8 cellular contexts compared by ENCODE assay signal in the genomic region with DNA sequence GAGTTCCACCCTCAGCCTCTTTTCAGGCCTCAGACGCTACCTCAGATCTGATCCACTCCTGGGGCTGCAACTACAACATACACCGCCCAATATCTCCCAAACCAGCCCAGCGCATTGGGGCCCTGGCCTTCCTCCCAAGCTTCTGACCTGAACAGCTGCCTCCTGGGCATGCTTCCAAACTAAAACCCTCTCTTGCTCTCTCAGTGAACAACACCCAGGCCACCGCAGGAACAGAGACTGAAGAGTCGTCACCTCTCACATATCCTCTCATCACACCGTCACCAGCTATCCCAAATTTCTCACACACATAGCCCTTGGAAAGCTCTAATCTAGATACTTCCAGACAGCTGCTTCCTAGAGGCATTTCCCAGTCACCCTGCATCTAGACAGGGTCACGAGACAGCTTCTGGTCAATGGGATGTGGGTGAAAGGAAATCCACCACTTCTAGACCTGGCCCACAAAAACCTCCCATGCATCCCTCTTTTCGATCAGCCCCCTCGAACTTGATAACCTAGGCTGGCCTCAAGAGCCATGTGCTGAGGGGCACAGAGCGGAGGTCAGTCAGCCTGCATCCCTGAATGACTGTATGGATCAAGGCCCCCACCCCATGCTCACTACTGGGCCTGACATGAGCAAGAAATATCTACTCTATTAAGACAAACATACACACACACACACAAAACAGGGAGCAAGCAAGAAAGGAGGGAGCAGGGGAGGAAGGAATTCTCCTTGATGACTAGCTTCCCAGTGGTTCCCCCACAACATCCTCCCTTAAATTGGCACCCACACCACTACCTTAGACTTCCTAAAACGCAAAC. TPM values are rescaled to one million over a fixed set of nuclear protein-coding genes. Genes with fewer than 3 reads are reported as not detected.
DNase-seq lines count a peak whose midpoint lies in the region; ATAC-seq lines count a peak whose summit lies in the region.

No MANE protein-coding gene starts in this region.

- ATAC-seq in HG03159 (IDR thresholded peaks at IDR 0.05; ENCODE audit: unreplicated experiment) (no peak), GM18858 (IDR thresholded peaks at IDR 0.05; ENCODE audit: unreplicated experiment) (no peak)

- peaks cover 0 to 5% (median 0%) of the 10 kb centered on the region in 3 donors for H3K36me3 ChIP-seq in skeletal muscle tissue (ENCODE audit: control insufficient read depth in 3 of 3, insufficient read depth in 3 of 3, low read length in 3 of 3)

- peak overlapping the region; percentile 66 for H3K27ac ChIP-seq in skeletal muscle tissue (ENCODE audit: low read depth, low read length)

- no peaks in the 10 kb centered on the region for H3K9me3 ChIP-seq in skeletal muscle tissue (ENCODE audit: control insufficient read depth in 3 of 3, low read length in 3 of 3)

- DNase-seq in HT-29 (ENCODE audit: low spot score): peak; percentile 10
- DNase-seq in SHP77 treated with DMSO at 0.1 percent for 48 hours (lab: John Stamatoyannopoulos, UW): peak; percentile 71
- peak; percentile 14 for DNase-seq in globus pallidus (ENCODE audit: low spot score)
- no peak for DNase-seq in NCI-H146 (lab: John Stamatoyannopoulos, UW)
- no peak for DNase-seq in CD1c-positive myeloid dendritic cell (ENCODE audit: extremely low spot score)

- H3K4me1 ChIP-seq in skeletal muscle tissue (ENCODE audit: control insufficient read depth in 3 of 3, insufficient read depth in 3 of 3, low read length in 3 of 3): peaks cover 17 to 31% (median 21%) of the 10 kb centered on the region in 3 donors

- no peaks in the 10 kb centered on the region for H3K27me3 ChIP-seq in skeletal muscle tissue (ENCODE audit: control insufficient read depth in 3 of 3, insufficient read depth in 3 of 3, low read length in 3 of 3)

- H3K9ac ChIP-seq in skeletal muscle tissue (ENCODE audit: low read depth in 1 of 3, low read length in 3 of 3): peak overlapping the region in 1 of 3 donors; percentile 23

- H3K4me3 ChIP-seq in skeletal muscle tissue (ENCODE audit: low read length in 3 of 3): peak overlapping the region; percentile 22 to 76 (median 54)

RNA-seq across cellular contexts. Expression of a gene that starts 1.8 kb away (rescaled TPM):
- total RNA-seq in HT-29 (2014; rRNA removed; shearing (Covaris generic)): 38.3 and 51.1 TPM in 2 replicates
- 14.1 TPM for total RNA-seq in skeletal muscle tissue

Comparison
In these comparisons a context has a peak if more than half of its experiments do, and no peak if none do; other contexts are left out.
1. DNase-seq: peak in HT-29 (single experiment), SHP77 treated with DMSO at 0.1 percent for 48 hours (single experiment) and globus pallidus (single experiment); none in NCI-H146 (single experiment) and CD1c-positive myeloid dendritic cell (single experiment).